ENCODE assay signal across 15 cellular contexts in the genomic region with DNA sequence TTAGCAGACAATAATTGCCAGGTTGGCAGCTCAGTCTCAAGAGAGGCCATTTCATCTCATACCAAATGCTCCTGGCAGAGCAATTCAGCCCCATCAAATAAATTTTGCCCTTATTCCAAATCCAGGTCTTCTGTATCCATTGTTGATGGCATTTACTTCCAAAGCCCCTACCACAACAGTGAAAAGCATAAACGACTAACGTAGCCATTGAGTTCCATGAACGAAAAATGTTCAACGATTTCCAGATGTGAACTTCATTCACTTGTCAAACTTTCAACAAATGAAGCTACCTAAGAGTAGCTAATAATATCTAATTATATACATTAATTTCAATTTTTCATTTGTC. TPM values are rescaled to one million over a fixed set of nuclear protein-coding genes. Genes with fewer than 3 reads are reported as not detected.
DNase-seq lines count a peak whose midpoint lies in the region; ATAC-seq, FAIRE-seq and TF ChIP-seq lines count a peak whose summit lies in the region.
"Had no signal": no experiment of that assay in that cellular context is flagged by ENCODE, and none has a peak within 500 bp of the region (broad histone marks: within the 10 kb centered on the region; RNA-seq: fewer than 3 reads in every experiment).

No MANE protein-coding gene starts in this region.

- H4K20me1 ChIP-seq in GM12878 (ENCODE audit: control insufficient read depth, insufficient read depth) = peaks cover 9% of the 10 kb centered on the region; the same call in 1 of the 2 replicates

- H3K9me3 Mint-ChIP-seq in MCF 10A (ENCODE audit: unreplicated experiment) = no peaks in the 10 kb centered on the region
- H3K9me3 Mint-ChIP-seq in stimulated activated naive B cell treated with anti-CD40 and anti-IgM and Interleukin-4, amounts not matched to agents 10 μg/mL and 1 μg/mL and 100 μg/mL, for 72 hours = no peaks in the 10 kb centered on the region
- H3K9me3 Mint-ChIP-seq: IgD-negative memory B cell had no signal

- peak overlapping the region; percentile 51 for H3K4me3 Mint-ChIP-seq in MCF 10A (ENCODE audit: unreplicated experiment)
- H3K4me3 Mint-ChIP-seq in stimulated activated naive B cell treated with anti-CD40 and anti-IgM and Interleukin-4, amounts not matched to agents 10 μg/mL and 1 μg/mL and 100 μg/mL, for 72 hours = peak overlapping the region; percentile 46 to 52

- CTCF ChIA-PET in MCF 10A (lab: Yijun Ruan, JAX) (interaction anchor here (0.7 to 9.7 kb wide), 4 partner anchors 28 to 705 kb away, joined by 4 to 90 read pairs (median 5); a partner anchor contains a TSS), GM12878 (lab: Yijun Ruan, JAX) (interaction anchor here (0.6 to 5.6 kb wide), 5 partner anchors 31 to 690 kb away, joined by 3 to 61 read pairs (median 3); a partner anchor contains a TSS)

- no peak overlapping the region for H2AFZ ChIP-seq in GM12878 (ENCODE audit: control insufficient read depth, low read depth, low read length)
- H2AFZ ChIP-seq: parathyroid adenoma had no signal

- H3K4me1 Mint-ChIP-seq in MCF 10A (ENCODE audit: insufficient read depth, unreplicated experiment) = peaks cover 29% of the 10 kb centered on the region
- peaks cover 29 to 59% of the 10 kb centered on the region in 2 donors for H3K4me1 Mint-ChIP-seq in stimulated activated naive B cell treated with anti-CD40 and anti-IgM and Interleukin-4, amounts not matched to agents 10 μg/mL and 1 μg/mL and 100 μg/mL, for 72 hours

- H3K36me3 Mint-ChIP-seq in MCF 10A (ENCODE audit: insufficient read depth, unreplicated experiment) = peaks cover 80% of the 10 kb centered on the region
- peaks cover 38 to 46% of the 10 kb centered on the region in 2 donors for H3K36me3 Mint-ChIP-seq in stimulated activated naive B cell treated with anti-CD40 and anti-IgM and Interleukin-4, amounts not matched to agents 10 μg/mL and 1 μg/mL and 100 μg/mL, for 72 hours

- DNase-seq in MCF 10A (ENCODE audit: unreplicated experiment) (no peak), breast epithelium (ENCODE audit: low spot score in 2 of 2) (no peak), NT2/D1 (ENCODE audit: low read depth, low spot score) (no peak), GM12878 (ENCODE audit: low read depth, low spot score) (no peak), NOMO-1 treated with DMSO at 0.1 percent for 48 hours (lab: John Stamatoyannopoulos, UW; ENCODE audit: unreplicated experiment) (no peak), NCI-H226 (no peak)
- no peak for DNase-seq in stimulated activated naive B cell treated with anti-CD40 and anti-IgM and Interleukin-4, amounts not matched to agents 10 μg/mL and 1 μg/mL and 100 μg/mL, for 72 hours
- DNase-seq: activated CD4-positive, alpha-beta T cell treated with anti-CD3 and anti-CD28 coated beads for 4 hours; GDM1; SK-N-SH had no signal

- H3K9me3 ChIP-seq in breast epithelium (no peaks in the 10 kb centered on the region), NT2/D1 (ENCODE audit: insufficient read depth, low read length) (no peaks in the 10 kb centered on the region), GM12878 (replicated peaks; ENCODE audit: control insufficient read depth, insufficient read depth, low read length) (no peaks in the 10 kb centered on the region)
- H3K9me3 ChIP-seq: esophagus muscularis mucosa, SK-N-SH had no signal

- no peaks in the 10 kb centered on the region for H3K27me3 Mint-ChIP-seq in MCF 10A (ENCODE audit: insufficient read depth, unreplicated experiment)
- no peaks in the 10 kb centered on the region for H3K27me3 Mint-ChIP-seq in stimulated activated naive B cell treated with anti-CD40 and anti-IgM and Interleukin-4, amounts not matched to agents 10 μg/mL and 1 μg/mL and 100 μg/mL, for 72 hours

- H3K9ac ChIP-seq in NT2/D1 (ENCODE audit: insufficient read length, low read depth) = peak overlapping the region; percentile 57
- H3K9ac ChIP-seq in GM12878 (ENCODE audit: control insufficient read depth, insufficient read depth, low read length) = peak overlapping the region; percentile 37
- H3K9ac ChIP-seq: parathyroid adenoma, SK-N-SH had no signal

- intact Hi-C loops in MCF 10A (cut with micrococcal nuclease) (loop anchor here (5.0 kb wide), 1 partner anchor 80 kb away; a partner anchor contains a TSS), breast epithelium (cut with DNase I; ENCODE audit: low total_unique reads) (no loop called here), GM12878 (cut with micrococcal nuclease; ENCODE audit: unreplicated experiment) (loop anchor here (10.0 kb wide), 1 partner anchor 213 kb away; a partner anchor contains a TSS)

- H3K4me1 ChIP-seq in breast epithelium (peaks cover 7 to 26% of the 10 kb centered on the region in 2 donors), NT2/D1 (ENCODE audit: insufficient read depth, insufficient read length) (peaks cover 14% of the 10 kb centered on the region), GM12878 (ENCODE audit: control insufficient read depth, insufficient read depth, low read length) (peaks cover 22% of the 10 kb centered on the region)

- TF ChIP-seq CTCF in MCF 10A (IDR thresholded peaks at IDR 0.05; ENCODE audit: unreplicated experiment) (no peak), breast epithelium (IDR thresholded peaks at IDR 0.05) (no peak), GM12878 (IDR thresholded peaks at IDR 0.05 in 2 of 3, conservative IDR thresholded peaks at IDR 0.05 in 1 of 3; ENCODE audit: control insufficient read depth in 2 of 3, extremely low read depth in 1 of 3, insufficient read depth in 1 of 3, low read depth in 3 of 3, low read length in 3 of 3) (no peak)

- in situ Hi-C loops in GM12878 (cut with MboI) = no loop called here

- peak overlapping the region; percentile 24; the same call in 1 of the 2 replicates for H3K4me2 ChIP-seq in GM12878 (ENCODE audit: control insufficient read depth, insufficient read depth)

- WGBS in GM12878 (ENCODE audit: insufficient coverage, insufficient replicate concordance, low lambda C conversion rate, missing lambda C conversion rate) = 83% methylated on average over 4 of the region's 4 CpGs

- no TSS peak for BruUV-seq in MCF 10A (replicated peaks; lab: Mats Ljungman, UMichigan)
- BruUV-seq in GM12878 (replicated peaks; lab: Mats Ljungman, UMichigan) = no TSS peak

- TF ChIP-seq POLR2A in breast epithelium (IDR thresholded peaks at IDR 0.05) (no peak), GM12878 (IDR thresholded peaks at IDR 0.05; ENCODE audit: low read depth, low read length) (no peak)

- peaks cover 4% of the 10 kb centered on the region for H3K36me3 ChIP-seq in breast epithelium
- H3K36me3 ChIP-seq in NT2/D1 (ENCODE audit: insufficient read depth, insufficient read length, low read length) = peaks cover 52% of the 10 kb centered on the region
- H3K36me3 ChIP-seq in GM12878 (ENCODE audit: control insufficient read depth in 2 of 2, insufficient read depth in 2 of 2, low read length in 1 of 2) = peaks cover 10 to 24% of the 10 kb centered on the region in 2 experiments

- RAD21 ChIA-PET in GM12878 (lab: Charles Lee; ENCODE audit: unreplicated experiment) = interaction anchor here (0.6 to 1.8 kb wide), 2 partner anchors 31 to 1343 kb away, joined by 3 to 4 read pairs; no protein-coding TSS in a partner anchor

- peaks cover 80% of the 10 kb centered on the region for H3K79me2 ChIP-seq in GM12878 (ENCODE audit: control insufficient read depth, insufficient read depth, low read length)

- SMC1A ChIA-PET in GM12878 (lab: Charles Lee; ENCODE audit: uncharacterized antibody, unreplicated experiment) = interaction anchor here (0.6 to 1.6 kb wide), 6 partner anchors 43 to 259 kb away, joined by 3 to 5 read pairs (median 3); no protein-coding TSS in a partner anchor

- ATAC-seq in GM12878 (no peak), HG02852 (IDR thresholded peaks at IDR 0.05; ENCODE audit: unreplicated experiment) (no peak)
- no peak for ATAC-seq in stimulated activated naive B cell treated with anti-CD40 and anti-IgM and Interleukin-4, amounts not matched to agents 10 μg/mL and 1 μg/mL and 100 μg/mL, for 72 hours (replicated peaks)

- TF ChIP-seq EP300 in GM12878 (IDR thresholded peaks at IDR 0.05; ENCODE audit: borderline replicate concordance in 1 of 2, control insufficient read depth in 1 of 2, low read depth in 2 of 2, low read length in 2 of 2) = no peak

- no peak overlapping the region for H3K27ac Mint-ChIP-seq in MCF 10A (ENCODE audit: low read depth, unreplicated experiment)
- H3K27ac Mint-ChIP-seq in stimulated activated naive B cell treated with anti-CD40 and anti-IgM and Interleukin-4, amounts not matched to agents 10 μg/mL and 1 μg/mL and 100 μg/mL, for 72 hours = peak overlapping the region; percentile 25

- H3K27ac ChIP-seq in breast epithelium = no peak overlapping the region
- no peak overlapping the region for H3K27ac ChIP-seq in GM12878 (ENCODE audit: control insufficient read depth, insufficient read depth)
- H3K27ac ChIP-seq: parathyroid adenoma had no signal

- H3K4me3 ChIP-seq in breast epithelium (no peak overlapping the region), NT2/D1 (ENCODE audit: insufficient read length, low read depth) (no peak overlapping the region), GM12878 (peak overlapping the region; percentile 40; the same call in 1 of the 2 replicates)
- H3K4me3 ChIP-seq: esophagus muscularis mucosa had no signal

- no peak for FAIRE-seq in GM12878 (lab: Jason Lieb, UNC)
- FAIRE-seq: colon had no signal

- POLR2A ChIA-PET in MCF 10A (lab: Yijun Ruan, JAX) (interaction anchor here (0.6 to 10.9 kb wide), 9 partner anchors 11 to 94 kb away, joined by 3 to 257 read pairs (median 27); a partner anchor contains a TSS), GM12878 (lab: Charles Lee) (interaction anchor here (0.6 to 3.1 kb wide), 8 partner anchors 30 to 486 kb away, joined by 3 to 9 read pairs (median 4); no protein-coding TSS in a partner anchor)

- no peaks in the 10 kb centered on the region for H3K27me3 ChIP-seq in breast epithelium
- H3K27me3 ChIP-seq in NT2/D1 (ENCODE audit: insufficient read depth, insufficient read length) = no peaks in the 10 kb centered on the region
- H3K27me3 ChIP-seq in GM12878 (replicated peaks in 1 of 2; ENCODE audit: control insufficient read depth in 2 of 2, insufficient read depth in 2 of 2, low read length in 1 of 2) = no peaks in the 10 kb centered on the region
- H3K27me3 ChIP-seq: esophagus muscularis mucosa had no signal

- TF ChIP-seq RAD21 in GM12878 (IDR thresholded peaks at IDR 0.05; ENCODE audit: insufficient read depth, low read depth, low read length) = no peak

RNA-seq across cellular contexts. Expression of a gene that starts 3.0 kb away (rescaled TPM):
- total RNA-seq in MCF 10A (2022) (116 and 117 TPM in 2 replicates), breast epithelium (10 to 100 TPM; 50.1 to 79.6 (median 73.4) TPM), GM12878 (2014; rRNA removed) (89.6 and 90.7 TPM in 2 replicates), GM12878 (2014; rRNA removed; fragmentation: Illumina TruSeq; extraction: Trizol) (41.6 and 43.8 TPM in 2 replicates), GM12878 (2021) (137 and 150 TPM in 2 replicates)
- 380 and 510 TPM in 2 replicates for total RNA-seq in GM12878 (2013; cell fraction: nucleolus; rRNA removed)
- 53.5 TPM for polyA plus RNA-seq in GM12878 (2011; ENCODE audit: low read depth)
- polyA plus RNA-seq in GM12878 (2011; rRNA removed) (22.8 and 39.8 TPM in 2 replicates), GM12878 (2014; fragmentation: Illumina TruSeq; extraction: Trizol) (40.8 and 54.4 TPM in 2 replicates), GM12878 (2014; fragmentation: Nextera tagmentation; extraction: Ambion mirVana) (10 to 100 TPM; 10.8 to 12.1 TPM), GM12878 (2014; rRNA removed) (95.3 and 102 TPM in 2 replicates), GM12878 (2016; fragmentation: Nextera tagmentation; extraction: Ambion mirVana) (10 to 100 TPM; 62.2 to 65.1 TPM)
- 40.6 and 52.3 TPM in 2 replicates for polyA plus RNA-seq in GM12878 (2011; cell fraction: cytosol; rRNA removed)
- polyA plus RNA-seq in GM12878 (2011; cell fraction: nucleus; rRNA removed) = 433 and 567 TPM in 2 replicates
- 49.9 and 56.2 TPM in 2 replicates for polyA plus RNA-seq in GM12878 (2012)
- 131 and 147 TPM in 2 replicates for polyA minus RNA-seq in GM12878 (2011; rRNA and poly(A)+ RNA removed)
- polyA minus RNA-seq in GM12878 (2011; cell fraction: cytosol; rRNA and poly(A)+ RNA removed) = 50.5 and 61.8 TPM in 2 replicates
- 129 and 222 TPM in 2 replicates for polyA minus RNA-seq in GM12878 (2011; cell fraction: nucleus; rRNA and poly(A)+ RNA removed)

RNA-seq across cellular contexts. Expression of a gene that starts 3.4 kb away (rescaled TPM):
- 2,870 and 3,181 TPM in 2 replicates for total RNA-seq in MCF 10A (2022)
- 1,000 to 10,000 TPM; 3,137 to 4,833 (median 3,312) TPM for total RNA-seq in breast epithelium
- total RNA-seq in GM12878 (2013; cell fraction: nucleolus; rRNA removed) = 746 and 806 TPM in 2 replicates
- total RNA-seq in GM12878 (2014; rRNA removed) = 6,095 and 6,267 TPM in 2 replicates
- total RNA-seq in GM12878 (2014; rRNA removed; fragmentation: Illumina TruSeq; extraction: Trizol) = 4,804 and 4,972 TPM in 2 replicates
- total RNA-seq in GM12878 (2021) = 4,342 and 4,473 TPM in 2 replicates
- polyA plus RNA-seq in GM12878 (2011; ENCODE audit: low read depth) = 10,931 TPM
- polyA plus RNA-seq in GM12878 (2011; rRNA removed) = 4,342 and 6,647 TPM in 2 replicates
- 11,436 and 11,538 TPM in 2 replicates for polyA plus RNA-seq in GM12878 (2011; cell fraction: cytosol; rRNA removed)
- 3,468 and 4,357 TPM in 2 replicates for polyA plus RNA-seq in GM12878 (2011; cell fraction: nucleus; rRNA removed)
- polyA plus RNA-seq in GM12878 (2012) = 6,488 and 7,133 TPM in 2 replicates
- 4,326 and 6,258 TPM in 2 replicates for polyA plus RNA-seq in GM12878 (2014; fragmentation: Illumina TruSeq; extraction: Trizol)
- polyA plus RNA-seq in GM12878 (2014; fragmentation: Nextera tagmentation; extraction: Ambion mirVana) = 1,000 to 10,000 TPM; 6,784 to 8,495 TPM
- polyA plus RNA-seq in GM12878 (2014; rRNA removed) = 7,537 and 7,931 TPM in 2 replicates
- polyA plus RNA-seq in GM12878 (2016; fragmentation: Nextera tagmentation; extraction: Ambion mirVana) = 1,000 to 10,000 TPM; 2,171 to 2,235 TPM
- polyA minus RNA-seq in GM12878 (2011; rRNA and poly(A)+ RNA removed) = 5,528 and 7,467 TPM in 2 replicates
- polyA minus RNA-seq in GM12878 (2011; cell fraction: cytosol; rRNA and poly(A)+ RNA removed) = 1,348 and 1,626 TPM in 2 replicates
- 556 and 712 TPM in 2 replicates for polyA minus RNA-seq in GM12878 (2011; cell fraction: nucleus; rRNA and poly(A)+ RNA removed)
